In genomic region chr1:202888507-202889360, GRCh38 we compare ENCODE assay signal across 8 cellular contexts. TPM values are rescaled to one million over a fixed set of nuclear protein-coding genes. Genes with fewer than 3 reads are reported as not detected.
A peak's percentile ranks its signal among the peaks of the same experiment; 100 is the strongest.
DNase-seq lines count a peak whose midpoint lies in the region; ATAC-seq, FAIRE-seq and TF ChIP-seq lines count a peak whose summit lies in the region.

Gene RABIF, minus strand, starts transcription at chr1:202889149. Its CDS starts 51 bp downstream, at chr1:202889098.

- ATAC-seq in GM18520 (IDR thresholded peaks at IDR 0.05; ENCODE audit: unreplicated experiment) (peak; percentile 79), HG03064 (IDR thresholded peaks at IDR 0.05; ENCODE audit: low read depth, unreplicated experiment) (peak; percentile 85)

- no CpG with 5 or more reads among the region's 85 CpGs for WGBS in iPS DF 6.9 (ENCODE audit: insufficient coverage, insufficient read length)

- no peak within 1 kb of the TSS for H3K27ac ChIP-seq in iPS DF 6.9 (ENCODE audit: low read length)

- H3K4me1 Mint-ChIP-seq in brain: peaks cover 24% of the 10 kb centered on the region

- no peaks in the 10 kb centered on the region for H3K4me1 ChIP-seq in iPS DF 6.9 (ENCODE audit: control insufficient read depth, insufficient read depth, low read length)

- peaks cover 0 to 4% (median 0%) of the 10 kb centered on the region in 5 experiments for H3K9me3 Mint-ChIP-seq in brain

- H3K27me3 ChIP-seq in iPS DF 6.9 (ENCODE audit: control insufficient read depth, insufficient read depth, low read length): no peaks in the 10 kb centered on the region

- no peaks in the 10 kb centered on the region for H3K9me3 ChIP-seq in iPS DF 6.9 (ENCODE audit: control insufficient read depth, insufficient read depth, low read length)

- peak in 1 of 2 experiments; percentile 46 for TF ChIP-seq CTCF in brain (conservative IDR thresholded peaks at IDR 0.05)

- H3K27me3 Mint-ChIP-seq in brain: peaks cover 4% of the 10 kb centered on the region

- DNase-seq in 8988T: peak; percentile 88
- DNase-seq in NCI-H2107 treated with DMSO at 0.1 percent for 48 hours (lab: John Stamatoyannopoulos, UW; ENCODE audit: unreplicated experiment): peak; percentile 97
- DNase-seq in iPS DF 6.9 (ENCODE audit: low read depth, low spot score): peak; percentile 74
- peak; percentile 76 for DNase-seq in skeletal muscle cell (ENCODE audit: low read depth)

- peak; percentile 89 for FAIRE-seq in TTC549 (lab: Jason Lieb, UNC)

- H3K27ac Mint-ChIP-seq in brain: peak within 1 kb of the TSS; percentile 93 to 98 (median 97)

- H3K36me3 Mint-ChIP-seq in brain: peaks cover 11% of the 10 kb centered on the region

- H3K4me3 ChIP-seq in iPS DF 6.9 (ENCODE audit: low read length) (peak within 1 kb of the TSS; percentile 72), skeletal muscle cell (ENCODE audit: low read depth, low read length) (peak within 1 kb of the TSS; percentile 55)

- peak within 1 kb of the TSS; percentile 91 to 97 (median 95) for H3K4me3 Mint-ChIP-seq in brain

- H3K36me3 ChIP-seq in iPS DF 6.9 (ENCODE audit: control insufficient read depth, insufficient read depth, low read length): peaks cover 6% of the 10 kb centered on the region; the same call in 1 of the 2 replicates

RNA-seq across cellular contexts. Expression of gene RABIF, which starts in this region (rescaled TPM):
- 19.2 TPM for polyA plus RNA-seq in brain (ENCODE audit: insufficient read depth, low read depth, low replicate concordance)
